Comparison of ENCODE assay signal across 1 cellular context in genomic region chr11:10400856-10401255, GRCh38.
TF ChIP-seq lines count a peak whose summit lies in the region.

No MANE protein-coding gene starts in this region.

TF ChIP-seq in GM23338, 12 proteins besides CTCF, POLR2A, EP300 and RAD21 (continued from another document):
- no peak for TF ChIP-seq ZNF462 (CRISPR knock-in tag; IDR thresholded peaks at IDR 0.05)
- no peak for TF ChIP-seq NANOG (IDR thresholded peaks at IDR 0.05; ENCODE audit: borderline replicate concordance)
- no peak for TF ChIP-seq STAT1 (IDR thresholded peaks at IDR 0.05; ENCODE audit: unreplicated experiment)
- no peak for TF ChIP-seq ZNF331 (CRISPR knock-in tag; IDR thresholded peaks at IDR 0.05; ENCODE audit: low read depth)
- no peak for TF ChIP-seq REST (IDR thresholded peaks at IDR 0.05; ENCODE audit: unreplicated experiment)
- TF ChIP-seq EZH2 (IDR thresholded peaks at IDR 0.05; ENCODE audit: low read depth, unreplicated experiment): no peak
- TF ChIP-seq EZH2phosphoT487 (IDR thresholded peaks at IDR 0.05; ENCODE audit: unreplicated experiment): no peak
- TF ChIP-seq CREB1 (CRISPR knock-in tag; IDR thresholded peaks at IDR 0.05; ENCODE audit: low read depth): no peak
- no peak for TF ChIP-seq POLR2AphosphoS5 (IDR thresholded peaks at IDR 0.05; ENCODE audit: low read depth)
- TF ChIP-seq JUNB (IDR thresholded peaks at IDR 0.05; ENCODE audit: unreplicated experiment): no peak
TF ChIP-seq in GM23338: peak in this region for 0.
